ENCODE assay signal across 27 cellular contexts in the genomic region with DNA sequence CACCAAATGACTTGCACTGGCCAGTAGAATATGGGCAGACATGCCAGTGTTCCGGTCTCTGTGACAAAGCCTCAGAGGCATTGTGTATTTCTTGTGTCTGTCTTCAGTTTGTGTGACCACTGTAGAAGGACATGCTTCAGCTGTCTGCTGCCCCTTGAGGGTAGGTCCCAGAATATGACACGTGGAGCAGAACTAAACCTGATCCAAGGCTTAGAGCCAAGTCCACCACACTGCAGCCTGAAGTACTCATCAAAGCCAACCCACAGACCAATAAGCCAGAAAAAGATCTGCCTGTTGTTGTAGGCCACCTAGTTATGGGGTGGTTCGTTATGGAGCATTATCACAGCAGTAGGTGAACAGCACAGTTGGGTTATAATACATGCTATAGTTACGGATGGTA.
"Had no signal": no experiment of that assay in that cellular context is flagged by ENCODE, and none has a peak within 500 bp of the region (broad histone marks: within the 10 kb centered on the region; RNA-seq: fewer than 3 reads in every experiment).

No MANE protein-coding gene starts in this region.

- H3K36me3 ChIP-seq: breast epithelium had no signal

- FAIRE-seq: colon, frontal cortex, TTC549 had no signal

- ATAC-seq: activated CD8-positive, alpha-beta T cell treated with anti-CD3 and anti-CD28 coated beads for 36 hours; activated T-cell treated with anti-CD3 and anti-CD28 coated beads, Interleukin-2, amount 50 U/mL, for 4 hours; activated T-helper 17 cell treated with anti-CD3 and anti-CD28 coated beads, Interleukin-2, amount 50 U/mL, for 72 hours; body of pancreas; esophagus mucosa; WTC11 had no signal

- H3K4me1 ChIP-seq: body of pancreas, breast epithelium had no signal

- H3K27me3 ChIP-seq: body of pancreas, breast epithelium had no signal

- DNase-seq: activated CD4-positive, alpha-beta T cell treated with anti-CD3 and anti-CD28 coated beads for 48 hours; activated CD4-positive, alpha-beta T cell treated with anti-CD3 and anti-CD28 coated beads, Interleukin-2, amount 50 U/mL, for 1 hour; activated CD4-positive, alpha-beta T cell treated with anti-CD3 and anti-CD28 coated beads, Interleukin-2, amount 50 U/mL, for 48 hours; activated CD8-positive, alpha-beta memory T cell treated with anti-CD3 and anti-CD28 coated beads for 24 hours; activated CD8-positive, alpha-beta T cell treated with anti-CD3 and anti-CD28 coated beads for 36 hours; activated effector memory CD4-positive, alpha-beta T cell treated with Interleukin-2 at 50 U/mL for 16 hours; activated gamma-delta T cell treated with Interleukin-2 at 50 U/mL for 16 hours; activated naive CD4-positive, alpha-beta T cell treated with anti-CD3 and anti-CD28 coated beads, Interleukin-2, amount 50 U/mL, for 16 hours; activated naive CD4-positive, alpha-beta T cell treated with Interleukin-2 at 50 U/mL for 16 hours; activated T-cell treated with anti-CD3 and anti-CD28 coated beads, Interleukin-2, amount 50 U/mL, for 4 hours; amniotic stem cell; anterior cingulate cortex; body of pancreas; cortex of kidney; dermis blood vessel endothelial cell; effector CD4-positive, alpha-beta T cell; foreskin fibroblast; head of caudate nucleus; T-helper 2 cell had no signal

- H3K27ac ChIP-seq: body of pancreas, breast epithelium, VCaP had no signal

- H3K4me3 ChIP-seq: body of pancreas, breast epithelium had no signal

- H3K9me3 ChIP-seq: body of pancreas, breast epithelium had no signal
